In genomic region chr12:49089831-49090773, GRCh38 we compare ENCODE assay signal across 8 cellular contexts. TPM values are rescaled to one million over a fixed set of nuclear protein-coding genes. Genes with fewer than 3 reads are reported as not detected.
A peak's percentile ranks its signal among the peaks of the same experiment; 100 is the strongest.
DNase-seq lines count a peak whose midpoint lies in the region; ATAC-seq and TF ChIP-seq lines count a peak whose summit lies in the region.

No MANE protein-coding gene starts in this region.

- H3K27ac Mint-ChIP-seq in T-helper 2 cell treated with Interferon-gamma antibody and Interleukin-4, amounts not matched to agents 5 μg/mL and 100 μg/mL, for 36 hours = no peak overlapping the region

- intact Hi-C loops in Right ventricle myocardium superior (cut with DNase I) (loop anchor here (5.0 kb wide), 2 partner anchors 32 to 147 kb away; no protein-coding TSS in a partner anchor), Right ventricle myocardium inferior (cut with DNase I) (no loop called here), mucosa of descending colon (cut with DNase I, micrococcal nuclease) (loop anchor here (5.0 to 10.0 kb wide), 2 partner anchors 32 to 145 kb away; no protein-coding TSS in a partner anchor), uterus (cut with DNase I; ENCODE audit: low total_unique reads) (no loop called here)

- peaks cover 58% of the 10 kb centered on the region for H3K27me3 ChIP-seq in effector memory CD4-positive, alpha-beta T cell (replicated peaks; ENCODE audit: control insufficient read depth, insufficient read depth, low read length, poor library complexity, severe bottlenecking)
- peaks cover 0 to 6% of the 10 kb centered on the region in 2 donors for H3K27me3 ChIP-seq in uterus

- H3K36me3 ChIP-seq in effector memory CD4-positive, alpha-beta T cell (ENCODE audit: control insufficient read depth, insufficient read depth, low read length) = no peaks in the 10 kb centered on the region
- H3K36me3 ChIP-seq in mucosa of descending colon (ENCODE audit: low read depth) (no peaks in the 10 kb centered on the region), uterus (no peaks in the 10 kb centered on the region)

- TF ChIP-seq POLR2A in uterus (IDR thresholded peaks at IDR 0.05) = no peak

- no peaks in the 10 kb centered on the region for H3K9me3 ChIP-seq in effector memory CD4-positive, alpha-beta T cell (ENCODE audit: control insufficient read depth, low read length)
- H3K9me3 ChIP-seq in mucosa of descending colon = no peaks in the 10 kb centered on the region
- no peaks in the 10 kb centered on the region for H3K9me3 ChIP-seq in uterus

- no peak overlapping the region for H3K27ac ChIP-seq in effector memory CD4-positive, alpha-beta T cell (ENCODE audit: insufficient read depth, low read length, poor library complexity, severe bottlenecking)
- no peak overlapping the region for H3K27ac ChIP-seq in uterus

- H3K36me3 Mint-ChIP-seq in T-helper 2 cell treated with Interferon-gamma antibody and Interleukin-4, amounts not matched to agents 5 μg/mL and 100 μg/mL, for 36 hours (ENCODE audit: low read depth) = no peaks in the 10 kb centered on the region

- H3K4me3 ChIP-seq in effector memory CD4-positive, alpha-beta T cell (ENCODE audit: insufficient read depth, low read depth, low read length, poor library complexity, severe bottlenecking) = peak overlapping the region; percentile 48
- H3K4me3 ChIP-seq in mucosa of descending colon = no peak overlapping the region
- H3K4me3 ChIP-seq in uterus = peak overlapping the region; percentile 24 to 29

- H3K4me3 Mint-ChIP-seq in T-helper 2 cell treated with Interferon-gamma antibody and Interleukin-4, amounts not matched to agents 5 μg/mL and 100 μg/mL, for 36 hours = peak overlapping the region; percentile 76

- ATAC-seq in Right ventricle myocardium superior (ENCODE audit: poor library complexity) (no peak), Right ventricle myocardium inferior (no peak), mucosa of descending colon (peak; percentile 7), HG03139 (IDR thresholded peaks at IDR 0.05; ENCODE audit: unreplicated experiment) (no peak), HG03442 (IDR thresholded peaks at IDR 0.05; ENCODE audit: unreplicated experiment) (no peak)

- H3K9me3 Mint-ChIP-seq in T-helper 2 cell treated with Interferon-gamma antibody and Interleukin-4, amounts not matched to agents 5 μg/mL and 100 μg/mL, for 36 hours = no peaks in the 10 kb centered on the region

- DNase-seq in Right ventricle myocardium superior (peak; percentile 62), Right ventricle myocardium inferior (ENCODE audit: missing footprints) (no peak), mucosa of descending colon (no peak), uterus (peak in 1 of 2 donors; percentile 35)
- peak; percentile 41 for DNase-seq in T-helper 2 cell treated with Interferon-gamma antibody and Interleukin-4, amounts not matched to agents 5 μg/mL and 100 μg/mL, for 36 hours (ENCODE audit: low spot score)
- DNase-seq in effector memory CD4-positive, alpha-beta T cell = no peak

- TF ChIP-seq CTCF in mucosa of descending colon (IDR thresholded peaks at IDR 0.05) = no peak
- peak in 2 of 4 experiments; percentile 6 to 18 for TF ChIP-seq CTCF in uterus (IDR thresholded peaks at IDR 0.05)

- H3K4me1 ChIP-seq in effector memory CD4-positive, alpha-beta T cell (ENCODE audit: control insufficient read depth, insufficient read depth, low read length, poor library complexity, severe bottlenecking) = peaks cover 51% of the 10 kb centered on the region
- H3K4me1 ChIP-seq in mucosa of descending colon (ENCODE audit: low read depth) (peaks cover 36% of the 10 kb centered on the region), uterus (peaks cover 5 to 26% of the 10 kb centered on the region in 2 donors)

- peaks cover 53% of the 10 kb centered on the region for H3K4me1 Mint-ChIP-seq in T-helper 2 cell treated with Interferon-gamma antibody and Interleukin-4, amounts not matched to agents 5 μg/mL and 100 μg/mL, for 36 hours (ENCODE audit: low read depth)

- peaks cover 64% of the 10 kb centered on the region for H3K27me3 Mint-ChIP-seq in T-helper 2 cell treated with Interferon-gamma antibody and Interleukin-4, amounts not matched to agents 5 μg/mL and 100 μg/mL, for 36 hours (ENCODE audit: low read depth)

RNA-seq across cellular contexts. Expression of gene DHH, which starts 4.5 kb away (rescaled TPM):
- 0.32 TPM for total RNA-seq in Right ventricle myocardium superior
- 0.87 TPM for total RNA-seq in Right ventricle myocardium inferior
- under 1 TPM; 0.26 to 0.54 (median 0.46) TPM for total RNA-seq in mucosa of descending colon
- total RNA-seq in uterus = 1 to 10 TPM in 2 of 4 donors, under 1 TPM in 1, not detected in 1; 0.26 to 1.7 (median 1.5) TPM

RNA-seq across cellular contexts. Expression of gene RHEBL1, which starts 20.3 kb away (rescaled TPM):
- total RNA-seq in Right ventricle myocardium superior = 0.48 TPM
- 0.41 TPM for total RNA-seq in Right ventricle myocardium inferior
- total RNA-seq in mucosa of descending colon = under 1 TPM; 0.23 to 0.58 (median 0.38) TPM
- total RNA-seq in uterus = under 1 TPM in 1 of 4 donors, not detected in 3; 0.37 TPM

RNA-seq across cellular contexts. Expression of gene LMBR1L, which starts 20.5 kb away (rescaled TPM):
- total RNA-seq in Right ventricle myocardium superior (30.0 TPM), Right ventricle myocardium inferior (26.3 TPM), mucosa of descending colon (10 to 100 TPM; 46.1 to 77.4 (median 68.1) TPM), uterus (100 to 1,000 TPM in 1 of 4 donors, 10 to 100 TPM in 3; 22.1 to 114 (median 43.2) TPM)

RNA-seq across cellular contexts. Expression of gene KMT2D, which starts 29.5 kb away (rescaled TPM):
- total RNA-seq in Right ventricle myocardium superior = 38.1 TPM
- total RNA-seq in Right ventricle myocardium inferior = 33.5 TPM
- total RNA-seq in mucosa of descending colon = 100 to 1,000 TPM in 1 of 3 donors, 10 to 100 TPM in 2; 83.3 to 102 (median 88.5) TPM
- 100 to 1,000 TPM in 1 of 4 donors, 10 to 100 TPM in 3; 22.3 to 138 (median 38.2) TPM for total RNA-seq in uterus

RNA-seq across cellular contexts. Expression of gene TUBA1B, which starts 41.1 kb away (rescaled TPM):
- total RNA-seq in Right ventricle myocardium superior = 333 TPM
- total RNA-seq in Right ventricle myocardium inferior = 510 TPM
- total RNA-seq in mucosa of descending colon = 100 to 1,000 TPM; 391 to 679 (median 491) TPM
- 100 to 1,000 TPM; 374 to 912 (median 498) TPM for total RNA-seq in uterus

Comparison
In these comparisons a context has a peak if more than half of its experiments do, and no peak if none do; other contexts are left out.
1. DNase-seq: peak in Right ventricle myocardium superior (single experiment) and T-helper 2 cell treated with Interferon-gamma antibody and Interleukin-4, amounts not matched to agents 5 μg/mL and 100 μg/mL, for 36 hours (single experiment); none in Right ventricle myocardium inferior (single experiment), effector memory CD4-positive, alpha-beta T cell (0 of 3) and mucosa of descending colon (0 of 3).
2. intact Hi-C loops: an anchor here in Right ventricle myocardium superior (5.0 kb wide) and mucosa of descending colon (5.0 to 10.0 kb wide); none called in Right ventricle myocardium inferior and uterus.